1 cellular context compared by ENCODE assay signal in the genomic region with DNA sequence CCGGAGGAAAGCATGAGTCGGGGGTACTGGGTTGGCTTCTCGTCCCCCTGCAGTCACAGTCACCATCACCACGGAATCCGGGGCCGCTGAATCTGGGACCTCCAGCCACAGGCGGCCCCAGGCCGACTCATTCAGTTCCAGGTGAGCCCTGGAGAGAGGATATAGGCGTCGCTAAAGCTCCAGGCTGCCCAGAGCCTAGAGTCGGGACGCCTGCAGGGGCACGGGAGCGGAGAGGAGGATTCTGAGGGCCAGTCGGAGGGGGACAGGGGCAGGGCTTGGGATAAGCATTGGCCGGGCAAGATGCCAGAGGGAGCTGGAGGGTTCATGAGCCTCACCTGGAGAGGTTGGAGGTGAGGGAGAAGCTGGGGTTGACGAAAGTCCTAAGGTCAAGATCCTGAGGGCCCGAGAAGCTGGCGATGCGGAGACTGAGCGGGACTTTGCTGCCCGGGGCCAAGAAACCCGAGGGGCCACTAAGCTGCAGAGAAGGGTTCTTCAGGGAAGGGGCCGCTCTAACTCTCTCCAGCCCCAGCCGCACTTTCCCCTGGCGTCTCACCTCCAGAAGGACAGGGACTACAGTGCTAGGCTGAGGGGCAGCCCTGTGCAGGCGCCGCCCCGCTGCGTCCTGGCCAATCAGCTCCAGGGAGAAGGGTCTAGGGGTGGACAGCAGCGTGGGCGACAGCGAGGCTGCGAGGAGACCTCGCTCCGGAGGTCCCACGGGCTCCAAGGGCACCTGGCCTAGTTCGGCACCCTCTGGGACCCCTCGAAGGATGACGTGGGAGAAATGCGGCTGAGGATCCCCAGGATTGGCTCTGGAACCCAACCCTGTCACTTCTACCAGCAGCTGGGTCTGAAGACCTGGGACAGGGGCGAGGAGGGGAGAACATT.
TF ChIP-seq lines count a peak whose summit lies in the region.

No MANE protein-coding gene starts in this region.

TF ChIP-seq in HepG2, 621 proteins besides CTCF, POLR2A, EP300 and RAD21 (continued from another document and continues in another):
- TF ChIP-seq, protein P1, sequence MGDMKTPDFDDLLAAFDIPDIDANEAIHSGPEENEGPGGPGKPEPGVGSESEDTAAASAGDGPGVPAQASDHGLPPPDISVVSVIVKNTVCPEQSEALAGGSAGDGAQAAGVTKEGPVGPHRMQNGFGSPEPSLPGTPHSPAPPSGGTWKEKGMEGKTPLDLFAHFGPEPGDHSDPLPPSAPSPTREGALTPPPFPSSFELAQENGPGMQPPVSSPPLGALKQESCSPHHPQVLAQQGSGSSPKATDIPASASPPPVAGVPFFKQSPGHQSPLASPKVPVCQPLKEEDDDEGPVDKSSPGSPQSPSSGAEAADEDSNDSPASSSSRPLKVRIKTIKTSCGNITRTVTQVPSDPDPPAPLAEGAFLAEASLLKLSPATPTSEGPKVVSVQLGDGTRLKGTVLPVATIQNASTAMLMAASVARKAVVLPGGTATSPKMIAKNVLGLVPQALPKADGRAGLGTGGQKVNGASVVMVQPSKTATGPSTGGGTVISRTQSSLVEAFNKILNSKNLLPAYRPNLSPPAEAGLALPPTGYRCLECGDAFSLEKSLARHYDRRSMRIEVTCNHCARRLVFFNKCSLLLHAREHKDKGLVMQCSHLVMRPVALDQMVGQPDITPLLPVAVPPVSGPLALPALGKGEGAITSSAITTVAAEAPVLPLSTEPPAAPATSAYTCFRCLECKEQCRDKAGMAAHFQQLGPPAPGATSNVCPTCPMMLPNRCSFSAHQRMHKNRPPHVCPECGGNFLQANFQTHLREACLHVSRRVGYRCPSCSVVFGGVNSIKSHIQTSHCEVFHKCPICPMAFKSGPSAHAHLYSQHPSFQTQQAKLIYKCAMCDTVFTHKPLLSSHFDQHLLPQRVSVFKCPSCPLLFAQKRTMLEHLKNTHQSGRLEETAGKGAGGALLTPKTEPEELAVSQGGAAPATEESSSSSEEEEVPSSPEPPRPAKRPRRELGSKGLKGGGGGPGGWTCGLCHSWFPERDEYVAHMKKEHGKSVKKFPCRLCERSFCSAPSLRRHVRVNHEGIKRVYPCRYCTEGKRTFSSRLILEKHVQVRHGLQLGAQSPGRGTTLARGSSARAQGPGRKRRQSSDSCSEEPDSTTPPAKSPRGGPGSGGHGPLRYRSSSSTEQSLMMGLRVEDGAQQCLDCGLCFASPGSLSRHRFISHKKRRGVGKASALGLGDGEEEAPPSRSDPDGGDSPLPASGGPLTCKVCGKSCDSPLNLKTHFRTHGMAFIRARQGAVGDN (CRISPR knock-in tag; IDR thresholded peaks at IDR 0.05): peak; percentile 97
- TF ChIP-seq, protein P2, sequence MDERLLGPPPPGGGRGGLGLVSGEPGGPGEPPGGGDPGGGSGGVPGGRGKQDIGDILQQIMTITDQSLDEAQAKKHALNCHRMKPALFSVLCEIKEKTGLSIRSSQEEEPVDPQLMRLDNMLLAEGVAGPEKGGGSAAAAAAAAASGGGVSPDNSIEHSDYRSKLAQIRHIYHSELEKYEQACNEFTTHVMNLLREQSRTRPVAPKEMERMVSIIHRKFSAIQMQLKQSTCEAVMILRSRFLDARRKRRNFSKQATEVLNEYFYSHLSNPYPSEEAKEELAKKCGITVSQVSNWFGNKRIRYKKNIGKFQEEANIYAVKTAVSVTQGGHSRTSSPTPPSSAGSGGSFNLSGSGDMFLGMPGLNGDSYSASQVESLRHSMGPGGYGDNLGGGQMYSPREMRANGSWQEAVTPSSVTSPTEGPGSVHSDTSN (CRISPR knock-in tag; IDR thresholded peaks at IDR 0.05): no peak
- peak; percentile 63 for TF ChIP-seq KDM5B (CRISPR knock-in tag; IDR thresholded peaks at IDR 0.05; ENCODE audit: borderline replicate concordance)
- no peak for TF ChIP-seq MATR3 (CRISPR knock-in tag; IDR thresholded peaks at IDR 0.05)
- no peak for TF ChIP-seq ZBTB21 (CRISPR knock-in tag; IDR thresholded peaks at IDR 0.05)
- 0 out of 2 replicates have a peak, but pooled peaks have one; percentile 30 for TF ChIP-seq AKNA (CRISPR knock-in tag; IDR thresholded peaks at IDR 0.05; ENCODE audit: borderline replicate concordance)
- TF ChIP-seq CHCHD3 (CRISPR knock-in tag; IDR thresholded peaks at IDR 0.05): peak; percentile 55; the same call in 1 of the 2 replicates
- peak; percentile 53; the same call in 1 of the 2 replicates for TF ChIP-seq ZNF276 (CRISPR knock-in tag; IDR thresholded peaks at IDR 0.05; ENCODE audit: low read depth)
- 0 out of 2 replicates have a peak, but pooled peaks have one; percentile 48 for TF ChIP-seq HOXD1 (CRISPR knock-in tag; IDR thresholded peaks at IDR 0.05)
- TF ChIP-seq ZNF574 (CRISPR knock-in tag; IDR thresholded peaks at IDR 0.05): peak; percentile 39; the same call in 1 of the 2 replicates
- TF ChIP-seq ZZZ3 (CRISPR knock-in tag; IDR thresholded peaks at IDR 0.05; ENCODE audit: borderline replicate concordance): no peak
- no peak for TF ChIP-seq ATF1 (CRISPR knock-in tag; IDR thresholded peaks at IDR 0.05)
- TF ChIP-seq RBM39 (IDR thresholded peaks at IDR 0.05; ENCODE audit: low read depth, low read length, poor library complexity, severe bottlenecking): no peak
- TF ChIP-seq ZNF782 (CRISPR knock-in tag; IDR thresholded peaks at IDR 0.05; ENCODE audit: borderline replicate concordance): peak; percentile 84; the same call in 1 of the 2 replicates
- TF ChIP-seq POGK (CRISPR knock-in tag; conservative IDR thresholded peaks at IDR 0.05): 0 out of 2 replicates have a peak, but pooled peaks have one; percentile 82
- TF ChIP-seq ZNF646 (CRISPR knock-in tag; IDR thresholded peaks at IDR 0.05): no peak
- TF ChIP-seq SP5 (CRISPR knock-in tag; IDR thresholded peaks at IDR 0.05; ENCODE audit: borderline replicate concordance, low read depth): 0 out of 2 replicates have a peak, but pooled peaks have one; percentile 16
- peak; percentile 92 for TF ChIP-seq HIVEP1 (CRISPR knock-in tag; IDR thresholded peaks at IDR 0.05)
- no peak for TF ChIP-seq FOSL1 (CRISPR knock-in tag; IDR thresholded peaks at IDR 0.05; ENCODE audit: borderline replicate concordance)
- no peak for TF ChIP-seq FOXK2 (IDR thresholded peaks at IDR 0.05)
